Comparison of ENCODE assay signal across 10 cellular contexts in the genomic region with DNA sequence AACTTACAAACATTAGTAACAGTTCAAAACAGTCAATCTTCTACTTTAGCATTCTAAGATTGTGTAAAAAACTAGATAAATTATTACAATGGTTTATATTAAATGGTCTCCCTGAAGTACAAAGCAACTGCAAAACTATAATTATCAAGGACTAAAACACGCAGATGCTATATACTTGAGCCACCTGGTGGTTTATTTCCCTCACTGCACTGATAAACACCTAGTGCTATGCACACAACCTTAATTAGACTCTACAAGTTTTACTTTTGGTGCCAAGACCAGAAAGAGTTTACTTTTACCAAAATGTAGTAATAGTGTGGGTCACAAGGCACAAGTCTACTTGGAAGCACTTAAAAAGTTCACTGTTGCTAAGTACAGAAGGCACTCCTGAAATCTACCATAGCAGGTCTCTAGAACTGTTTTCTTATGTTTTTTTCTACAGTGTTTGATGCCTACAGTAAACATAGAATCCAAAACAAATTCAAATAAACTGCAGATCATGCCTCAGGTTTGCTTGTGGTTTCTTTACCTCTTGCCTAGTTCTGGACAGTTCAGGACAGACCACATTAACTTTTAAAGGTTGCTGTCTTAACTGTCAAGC. TPM values are rescaled to one million over a fixed set of nuclear protein-coding genes. Genes with fewer than 3 reads are reported as not detected.
DNase-seq lines count a peak whose midpoint lies in the region; TF ChIP-seq lines count a peak whose summit lies in the region.
"Had no signal": no experiment of that assay in that cellular context is flagged by ENCODE, and none has a peak within 500 bp of the region (broad histone marks: within the 10 kb centered on the region; RNA-seq: fewer than 3 reads in every experiment).

No MANE protein-coding gene starts in this region.

- no peak overlapping the region for H3K4me2 ChIP-seq in smooth muscle cell

- no peak overlapping the region for H3K4me3 Mint-ChIP-seq in activated T-helper 2 cell treated with anti-CD3 and anti-CD28 coated beads, Interferon-gamma antibody, Interleukin-2, Interleukin-4, amounts not matched to agents 10 μg/mL and 5 μg/mL and 100 μg/mL, durations not matched to agents 14 hours and 24 hours and 36 hours (ENCODE audit: low read depth)
- H3K4me3 Mint-ChIP-seq: activated naive CD8-positive, alpha-beta T cell; CD8-positive, alpha-beta memory T cell had no signal

- no peak overlapping the region for H3K27ac ChIP-seq in right atrium auricular region
- no peak overlapping the region for H3K27ac ChIP-seq in smooth muscle cell (ENCODE audit: low read depth)

- no peaks in the 10 kb centered on the region for H3K36me3 ChIP-seq in right atrium auricular region
- no peaks in the 10 kb centered on the region for H3K36me3 ChIP-seq in smooth muscle cell (ENCODE audit: low read depth)

- peaks cover 2% of the 10 kb centered on the region for H3K36me3 Mint-ChIP-seq in activated T-helper 2 cell treated with anti-CD3 and anti-CD28 coated beads, Interferon-gamma antibody, Interleukin-2, Interleukin-4, amounts not matched to agents 10 μg/mL and 5 μg/mL and 100 μg/mL, durations not matched to agents 14 hours and 24 hours and 36 hours (ENCODE audit: low read depth)
- H3K36me3 Mint-ChIP-seq: CD8-positive, alpha-beta memory T cell had no signal

- H3K4me1 Mint-ChIP-seq in activated T-helper 2 cell treated with anti-CD3 and anti-CD28 coated beads, Interferon-gamma antibody, Interleukin-2, Interleukin-4, amounts not matched to agents 10 μg/mL and 5 μg/mL and 100 μg/mL, durations not matched to agents 14 hours and 24 hours and 36 hours (ENCODE audit: low read depth) = no peaks in the 10 kb centered on the region

- no peak overlapping the region for H3K4me3 ChIP-seq in HFF-Myc (replicated peaks; ENCODE audit: low read depth, low read length)
- no peak overlapping the region for H3K4me3 ChIP-seq in right atrium auricular region
- no peak overlapping the region for H3K4me3 ChIP-seq in smooth muscle cell

- H3K4me1 ChIP-seq in right atrium auricular region (no peaks in the 10 kb centered on the region), smooth muscle cell (ENCODE audit: low read depth) (no peaks in the 10 kb centered on the region)

- H4K20me1 ChIP-seq in smooth muscle cell (ENCODE audit: low read depth) = no peaks in the 10 kb centered on the region

- H3K27me3 ChIP-seq in right atrium auricular region = no peaks in the 10 kb centered on the region
- peaks cover 13% of the 10 kb centered on the region for H3K27me3 ChIP-seq in smooth muscle cell (ENCODE audit: low read depth)

- peak; percentile 53 for DNase-seq in NCI-H2171 treated with DMSO at 0.1 percent for 48 hours (lab: John Stamatoyannopoulos, UW)
- no peak for DNase-seq in NCI-H2171 (lab: John Stamatoyannopoulos, UW)
- peak; percentile 17 for DNase-seq in HFF-Myc (ENCODE audit: extremely low read depth, low read depth)
- DNase-seq in NCI-H69 (lab: John Stamatoyannopoulos, UW) = peak; percentile 88
- DNase-seq in amniotic epithelial cell (ENCODE audit: low read depth) = peak; percentile 42
- DNase-seq in right atrium auricular region (ENCODE audit: low spot score) = no peak
- DNase-seq in smooth muscle cell (lab: John Stamatoyannopoulos, UW; ENCODE audit: unreplicated experiment) = no peak
- no peak for DNase-seq in activated T-helper 2 cell treated with anti-CD3 and anti-CD28 coated beads, Interferon-gamma antibody, Interleukin-2, Interleukin-4, amounts not matched to agents 10 μg/mL and 5 μg/mL and 100 μg/mL, durations not matched to agents 14 hours and 24 hours and 36 hours (ENCODE audit: low spot score)

- TF ChIP-seq CTCF in HFF-Myc (IDR thresholded peaks at IDR 0.05; ENCODE audit: low read depth, low read length, missing control alignments) (peak; percentile 58), right atrium auricular region (IDR thresholded peaks at IDR 0.05) (peak; percentile 54 to 86), smooth muscle cell (IDR thresholded peaks at IDR 0.05; ENCODE audit: borderline replicate concordance, insufficient read depth, poor library complexity, severe bottlenecking) (peak; percentile 61)

- intact Hi-C loops in activated T-helper 2 cell treated with anti-CD3 and anti-CD28 coated beads, Interferon-gamma antibody, Interleukin-2, Interleukin-4, amounts not matched to agents 10 μg/mL and 5 μg/mL and 100 μg/mL, durations not matched to agents 14 hours and 24 hours and 36 hours (cut with micrococcal nuclease) = loop anchor here (2.0 to 10.0 kb wide), 4 partner anchors 249 to 599 kb away; no protein-coding TSS in a partner anchor

- H3K9me3 Mint-ChIP-seq in activated T-helper 2 cell treated with anti-CD3 and anti-CD28 coated beads, Interferon-gamma antibody, Interleukin-2, Interleukin-4, amounts not matched to agents 10 μg/mL and 5 μg/mL and 100 μg/mL, durations not matched to agents 14 hours and 24 hours and 36 hours = no peaks in the 10 kb centered on the region
- H3K9me3 Mint-ChIP-seq: CD8-positive, alpha-beta memory T cell had no signal

- no peak overlapping the region for H2AFZ ChIP-seq in smooth muscle cell (ENCODE audit: low read depth)

- H3K9me3 ChIP-seq in right atrium auricular region (no peaks in the 10 kb centered on the region), smooth muscle cell (replicated peaks; ENCODE audit: low read depth) (no peaks in the 10 kb centered on the region)

- peaks cover 5% of the 10 kb centered on the region for H3K27me3 Mint-ChIP-seq in activated T-helper 2 cell treated with anti-CD3 and anti-CD28 coated beads, Interferon-gamma antibody, Interleukin-2, Interleukin-4, amounts not matched to agents 10 μg/mL and 5 μg/mL and 100 μg/mL, durations not matched to agents 14 hours and 24 hours and 36 hours (ENCODE audit: low read depth)
- H3K27me3 Mint-ChIP-seq: activated naive CD8-positive, alpha-beta T cell had no signal

- WGBS in smooth muscle cell (ENCODE audit: low lambda C conversion rate) = 32% methylated on average over 1 of the region's 1 CpG

- no peak overlapping the region for H3K9ac ChIP-seq in smooth muscle cell (ENCODE audit: low read depth)

- H3K79me2 ChIP-seq in smooth muscle cell (ENCODE audit: low read depth) = no peaks in the 10 kb centered on the region

- H3F3A ChIP-seq in smooth muscle cell (ENCODE audit: low read depth) = no peaks in the 10 kb centered on the region

- no peak overlapping the region for H3K27ac Mint-ChIP-seq in activated T-helper 2 cell treated with anti-CD3 and anti-CD28 coated beads, Interferon-gamma antibody, Interleukin-2, Interleukin-4, amounts not matched to agents 10 μg/mL and 5 μg/mL and 100 μg/mL, durations not matched to agents 14 hours and 24 hours and 36 hours
- H3K27ac Mint-ChIP-seq: activated naive CD8-positive, alpha-beta T cell had no signal

RNA-seq across cellular contexts. Expression of gene GMDS, which starts 49.2 kb away (rescaled TPM):
- total RNA-seq in right atrium auricular region (10 to 100 TPM; 11.1 to 11.8 TPM), smooth muscle cell (3.2 and 3.7 TPM in 2 replicates)
- 8.5 and 9.7 TPM in 2 replicates for polyA plus RNA-seq in smooth muscle cell
- total RNA-seq in activated T-helper 2 cell treated with anti-CD3 and anti-CD28 coated beads, Interferon-gamma antibody, Interleukin-2, Interleukin-4, amounts not matched to agents 10 μg/mL and 5 μg/mL and 100 μg/mL, durations not matched to agents 14 hours and 24 hours and 36 hours = 35.7 and 36.9 TPM in 2 replicates

Comparison
In these comparisons a context has a peak if more than half of its experiments do, and no peak if none do; other contexts are left out.
1. DNase-seq: peak in NCI-H2171 treated with DMSO at 0.1 percent for 48 hours (single experiment), HFF-Myc (single experiment), NCI-H69 (single experiment) and amniotic epithelial cell (single experiment); none in NCI-H2171 (single experiment), right atrium auricular region (single experiment), smooth muscle cell (single experiment) and activated T-helper 2 cell treated with anti-CD3 and anti-CD28 coated beads, Interferon-gamma antibody, Interleukin-2, Interleukin-4, amounts not matched to agents 10 μg/mL and 5 μg/mL and 100 μg/mL, durations not matched to agents 14 hours and 24 hours and 36 hours (single experiment).
2. Peak in every context shown above with its lines, with median percentiles within 50 percentile points of each other: CTCF ChIP-seq.